ENCODE assay signal across 14 cellular contexts in the genomic region with DNA sequence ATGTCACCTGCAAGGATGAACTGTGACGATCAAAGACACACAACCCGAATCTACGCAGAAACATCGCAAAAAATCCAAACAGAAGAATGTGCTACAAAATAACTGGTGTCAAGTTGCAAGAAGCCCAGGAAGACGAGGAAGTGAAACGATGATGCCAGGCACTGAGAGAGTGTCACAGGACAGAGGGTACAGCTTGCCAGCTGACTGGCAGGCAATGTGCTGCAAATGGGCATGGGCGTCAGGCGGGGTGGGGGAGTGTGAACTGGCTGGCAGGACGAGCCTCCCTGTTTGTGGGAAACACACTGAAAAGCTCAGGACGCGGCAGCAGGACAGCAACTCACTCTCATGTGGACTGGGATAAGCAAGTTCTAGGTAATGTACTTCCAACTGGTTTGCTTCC. TPM values are rescaled to one million over a fixed set of nuclear protein-coding genes. Genes with fewer than 3 reads are reported as not detected.
DNase-seq lines count a peak whose midpoint lies in the region; ATAC-seq and TF ChIP-seq lines count a peak whose summit lies in the region.
"Had no signal": no experiment of that assay in that cellular context is flagged by ENCODE, and none has a peak within 500 bp of the region (broad histone marks: within the 10 kb centered on the region; RNA-seq: fewer than 3 reads in every experiment).

No MANE protein-coding gene starts in this region.

- WGBS in psoas muscle, 3 donors, result 39 to 58% (median 46%) methylated on average over 11 of the region's 11 CpGs

- H3K27me3 ChIP-seq in left ventricle myocardium inferior (ENCODE audit: low read depth) (no peaks in the 10 kb centered on the region), psoas muscle (ENCODE audit: insufficient read depth in 3 of 3, low read length in 2 of 3) (no peaks in the 10 kb centered on the region)
- H3K27me3 ChIP-seq: neutrophil had no signal

- H3K4me3 ChIP-seq in left ventricle myocardium inferior (no peak overlapping the region), psoas muscle (no peak overlapping the region)

- H3K27ac ChIP-seq in left ventricle myocardium inferior (replicated peaks) (peak overlapping the region; percentile 58), psoas muscle (no peak overlapping the region)
- H3K27ac ChIP-seq: neutrophil had no signal

- ATAC-seq in psoas muscle (peak in 3 of 4 donors; percentile 39 to 65 (median 50)), GM21576 (IDR thresholded peaks at IDR 0.05; ENCODE audit: unreplicated experiment) (no peak)
- ATAC-seq: activated CD4-positive, alpha-beta T cell treated with anti-CD3 and anti-CD28 coated beads for 36 hours; activated T-cell treated with anti-CD3 and anti-CD28 coated beads, Interleukin-2, amount 50 U/mL, for 72 hours; HCT116; left lobe of liver had no signal

- DNase-seq in G401 (ENCODE audit: low spot score), result peak; percentile 27
- peak; percentile 34 for DNase-seq in SK-MEL-5 (ENCODE audit: low read depth, low spot score)
- DNase-seq in left ventricle myocardium inferior, result peak; percentile 73
- peak; percentile 41 to 70 for DNase-seq in psoas muscle
- no peak for DNase-seq in AML-193 (lab: John Stamatoyannopoulos, UW)
- DNase-seq in GM10266 (ENCODE audit: extremely low spot score), result no peak
- no peak for DNase-seq in SW480 (ENCODE audit: low spot score)
- DNase-seq: activated CD4-positive, alpha-beta T cell treated with anti-CD3 and anti-CD28 coated beads for 36 hours; activated T-cell treated with anti-CD3 and anti-CD28 coated beads, Interleukin-2, amount 50 U/mL, for 72 hours; NCI-H526 treated with DMSO at 0.1 percent for 48 hours had no signal

- in situ Hi-C loops in G401 (cut with HindIII; ENCODE audit: low sequenced_read_pairs) (no loop called here), SK-MEL-5 (cut with HindIII; ENCODE audit: low pct_unique_long_range_greater_than_20kb, low sequenced_read_pairs) (no loop called here)

- H3K9me3 ChIP-seq in left ventricle myocardium inferior (replicated peaks) (no peaks in the 10 kb centered on the region), psoas muscle (no peaks in the 10 kb centered on the region)
- H3K9me3 ChIP-seq: neutrophil had no signal

- peaks cover 31% of the 10 kb centered on the region for H3K4me1 ChIP-seq in left ventricle myocardium inferior
- H3K4me1 ChIP-seq in psoas muscle, result no peaks in the 10 kb centered on the region

- peaks cover 69% of the 10 kb centered on the region for H3K36me3 ChIP-seq in left ventricle myocardium inferior
- H3K36me3 ChIP-seq in psoas muscle (ENCODE audit: insufficient read depth in 1 of 2, low read depth in 1 of 2), result peaks cover 3 to 73% of the 10 kb centered on the region in 2 donors

- no peak for TF ChIP-seq CTCF in left ventricle myocardium inferior (IDR thresholded peaks at IDR 0.05; ENCODE audit: borderline replicate concordance)
- no peak for TF ChIP-seq CTCF in psoas muscle (IDR thresholded peaks at IDR 0.05)
- no peak for TF ChIP-seq CTCF in GM10266 (IDR thresholded peaks at IDR 0.05; ENCODE audit: control insufficient read depth, insufficient read depth, low read depth, missing control alignments)

- intact Hi-C loops in left ventricle myocardium inferior (cut with micrococcal nuclease), result no loop called here
- intact Hi-C loops in psoas muscle (cut with DNase I), result loop anchor here (10.0 kb wide), 2 partner anchors 1223 to 1243 kb away; no protein-coding TSS in a partner anchor

RNA-seq across cellular contexts. Expression of a gene that starts 28.9 kb away (rescaled TPM):
- 4.1 TPM in 2 replicates for total RNA-seq in G401 (2014; rRNA removed; shearing (Covaris generic))
- 200 and 219 TPM in 2 replicates for total RNA-seq in SK-MEL-5 (2014; rRNA removed; shearing (Covaris generic))
- polyA plus RNA-seq in SK-MEL-5 (2015; cell fraction: cytosol; rRNA removed), result 161 and 208 TPM in 2 replicates
- polyA plus RNA-seq in SK-MEL-5 (2015; cell fraction: nucleus; rRNA removed), result 202 and 221 TPM in 2 replicates
- total RNA-seq in left ventricle myocardium inferior (not detected), psoas muscle (under 1 TPM in 3 of 4 donors, not detected in 1; 0.17 to 0.52 (median 0.17) TPM)
- polyA plus RNA-seq in psoas muscle, result under 1 TPM in 2 of 3 donors, not detected in 1; 0.03 to 0.04 TPM
- total RNA-seq: activated CD4-positive, alpha-beta T cell treated with anti-CD3 and anti-CD28 coated beads for 36 hours had no signal

Comparison
In these comparisons a context has a peak if more than half of its experiments do, and no peak if none do; other contexts are left out.
1. DNase-seq: peak in G401 (single experiment), SK-MEL-5 (single experiment), left ventricle myocardium inferior (single experiment) and psoas muscle (2 of 2); none in AML-193 (0 of 2), GM10266 (single experiment) and SW480 (single experiment).
2. RNA of a gene that starts 28.9 kb away (total RNA-seq): 200 to 219 TPM in SK-MEL-5; 4.1 TPM in G401, 0.17 to 0.52 TPM in psoas muscle and not detected in left ventricle myocardium inferior (single experiment); every median in the first group is over 10 times any median in the second.